In the genomic region with DNA sequence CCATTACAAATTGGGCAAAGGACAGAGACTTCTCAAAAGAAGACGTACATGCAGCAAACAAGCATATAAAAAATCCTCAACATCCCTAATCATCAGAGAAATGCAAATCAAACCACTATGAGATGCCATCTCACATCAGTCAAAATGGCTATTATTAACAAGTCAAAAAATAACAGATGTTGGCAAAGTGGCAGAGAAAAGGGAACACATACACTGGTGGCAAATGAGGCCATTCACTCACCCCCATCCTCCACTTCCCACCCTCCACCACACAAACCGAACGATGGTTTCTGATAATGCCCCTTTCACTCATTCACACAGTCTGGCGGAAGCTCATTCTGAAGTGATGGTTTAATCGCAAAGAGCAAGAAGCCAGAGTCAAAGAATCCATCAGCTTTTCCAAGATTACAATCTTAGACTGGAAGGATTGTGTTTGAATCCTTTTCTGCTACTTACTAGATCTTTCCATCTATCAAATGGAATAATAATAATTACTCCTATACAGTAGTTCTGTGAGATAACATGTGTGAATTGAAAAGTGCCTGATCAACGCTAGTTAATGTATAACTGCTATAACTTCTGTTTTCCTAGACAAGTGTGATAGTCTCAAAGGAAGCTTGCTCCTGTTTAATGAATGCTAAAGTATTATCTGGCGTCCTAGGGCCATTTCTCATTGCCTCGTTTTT, we compare ENCODE assay signal across 1 cellular context.
TF ChIP-seq lines count a peak whose summit lies in the region.

No MANE protein-coding gene starts in this region.

TF ChIP-seq in GM12878, 131 proteins besides CTCF, POLR2A, EP300 and RAD21 (continued from another document):
- TF ChIP-seq, protein P1, sequence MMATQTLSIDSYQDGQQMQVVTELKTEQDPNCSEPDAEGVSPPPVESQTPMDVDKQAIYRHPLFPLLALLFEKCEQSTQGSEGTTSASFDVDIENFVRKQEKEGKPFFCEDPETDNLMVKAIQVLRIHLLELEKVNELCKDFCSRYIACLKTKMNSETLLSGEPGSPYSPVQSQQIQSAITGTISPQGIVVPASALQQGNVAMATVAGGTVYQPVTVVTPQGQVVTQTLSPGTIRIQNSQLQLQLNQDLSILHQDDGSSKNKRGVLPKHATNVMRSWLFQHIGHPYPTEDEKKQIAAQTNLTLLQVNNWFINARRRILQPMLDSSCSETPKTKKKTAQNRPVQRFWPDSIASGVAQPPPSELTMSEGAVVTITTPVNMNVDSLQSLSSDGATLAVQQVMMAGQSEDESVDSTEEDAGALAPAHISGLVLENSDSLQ (IDR thresholded peaks at IDR 0.05): peak; percentile 28; the same call in 1 of the 2 replicates
